ENCODE assay signal across 20 cellular contexts in genomic region chr14:56417173-56417572, GRCh38.
"Had no signal": no experiment of that assay in that cellular context is flagged by ENCODE, and none has a peak within 500 bp of the region (broad histone marks: within the 10 kb centered on the region; RNA-seq: fewer than 3 reads in every experiment).

No MANE protein-coding gene starts in this region.

- H3K9me3 Mint-ChIP-seq: activated naive CD8-positive, alpha-beta T cell treated with anti-CD3 and anti-CD28 coated beads, Interleukin-2, amount 10 ng/mL, durations not matched to agents 7 days and 5 days; neural crest cell; stimulated activated naive B cell treated with anti-CD40 and anti-IgM and Interleukin-4, amounts not matched to agents 10 μg/mL and 1 μg/mL and 100 μg/mL, for 72 hours; T-cell; T-helper 2 cell treated with Interferon-gamma antibody and Interleukin-4, amounts not matched to agents 5 μg/mL and 100 μg/mL, for 36 hours; type B pancreatic cell had no signal

- DNase-seq: activated CD4-positive, alpha-beta T cell treated with anti-CD3 and anti-CD28 coated beads, Interleukin-2, amount 50 U/mL, for 48 hours; activated naive CD4-positive, alpha-beta T cell treated with Interleukin-2 at 50 U/mL for 16 hours; activated naive CD8-positive, alpha-beta T cell treated with anti-CD3 and anti-CD28 coated beads, Interleukin-2, amount 10 ng/mL, durations not matched to agents 7 days and 5 days; activated T-cell treated with anti-CD3 and anti-CD28 coated beads, Interleukin-2, amount 50 U/mL, for 48 hours; amygdala; effector CD8-positive, alpha-beta T cell; foreskin keratinocyte; glutamatergic neuron; left cardiac atrium; occipital lobe; right lobe of liver; stimulated activated CD4-positive, alpha-beta T cell treated with anti-CD3 and anti-CD28 coated beads, Interleukin-15, amount 100 ng/mL, for 24 hours; stimulated activated CD8-positive, alpha-beta memory T cell treated with anti-CD3 and anti-CD28 coated beads, Interleukin-4, amount 100 ng/mL, for 48 hours; stimulated activated naive B cell treated with anti-CD40 and anti-IgM and Interleukin-4, amounts not matched to agents 10 μg/mL and 1 μg/mL and 100 μg/mL, for 72 hours; T-cell had no signal

- H3K27ac Mint-ChIP-seq: activated naive CD8-positive, alpha-beta T cell treated with anti-CD3 and anti-CD28 coated beads, Interleukin-2, amount 10 ng/mL, durations not matched to agents 7 days and 5 days; brain; stimulated activated naive B cell treated with anti-CD40 and anti-IgM and Interleukin-4, amounts not matched to agents 10 μg/mL and 1 μg/mL and 100 μg/mL, for 72 hours; T-cell; T-helper 2 cell treated with Interferon-gamma antibody and Interleukin-4, amounts not matched to agents 5 μg/mL and 100 μg/mL, for 36 hours; type B pancreatic cell; WTC11 had no signal

- H3K4me1 Mint-ChIP-seq: neural crest cell, WTC11 had no signal

- H3K4me3 Mint-ChIP-seq: activated naive CD8-positive, alpha-beta T cell treated with anti-CD3 and anti-CD28 coated beads, Interleukin-2, amount 10 ng/mL, durations not matched to agents 7 days and 5 days; brain; neural crest cell; stimulated activated naive B cell treated with anti-CD40 and anti-IgM and Interleukin-4, amounts not matched to agents 10 μg/mL and 1 μg/mL and 100 μg/mL, for 72 hours; T-cell; T-helper 2 cell treated with Interferon-gamma antibody and Interleukin-4, amounts not matched to agents 5 μg/mL and 100 μg/mL, for 36 hours; type B pancreatic cell; WTC11 had no signal

- ATAC-seq: foreskin keratinocyte; left cardiac atrium; right lobe of liver; stimulated activated naive B cell treated with anti-CD40 and anti-IgM and Interleukin-4, amounts not matched to agents 10 μg/mL and 1 μg/mL and 100 μg/mL, for 72 hours; T-cell; WTC11 had no signal

- H3K27me3 Mint-ChIP-seq: stimulated activated naive B cell treated with anti-CD40 and anti-IgM and Interleukin-4, amounts not matched to agents 10 μg/mL and 1 μg/mL and 100 μg/mL, for 72 hours had no signal

- H3K36me3 Mint-ChIP-seq: activated naive CD8-positive, alpha-beta T cell treated with anti-CD3 and anti-CD28 coated beads, Interleukin-2, amount 10 ng/mL, durations not matched to agents 7 days and 5 days; brain; stimulated activated naive B cell treated with anti-CD40 and anti-IgM and Interleukin-4, amounts not matched to agents 10 μg/mL and 1 μg/mL and 100 μg/mL, for 72 hours; T-cell; type B pancreatic cell; WTC11 had no signal
